ENCODE assay signal across 36 cellular contexts in genomic region chrX:44440006-44440405, GRCh38.
A peak's percentile ranks its signal among the peaks of the same experiment; 100 is the strongest.
DNase-seq lines count a peak whose midpoint lies in the region; ATAC-seq, FAIRE-seq and TF ChIP-seq lines count a peak whose summit lies in the region.
"Had no signal": no experiment of that assay in that cellular context is flagged by ENCODE, and none has a peak within 500 bp of the region (broad histone marks: within the 10 kb centered on the region; RNA-seq: fewer than 3 reads in every experiment).

No MANE protein-coding gene starts in this region.

- intact Hi-C loops in A673 (cut with micrococcal nuclease; ENCODE audit: unreplicated experiment) (no loop called here), PC-3 (cut with micrococcal nuclease) (no loop called here), OCI-LY7 (cut with micrococcal nuclease; ENCODE audit: unreplicated experiment) (no loop called here)

- H3K4me3 ChIP-seq in A673 (ENCODE audit: low read depth, low read length, poor library complexity, severe bottlenecking) = no peak overlapping the region
- no peak overlapping the region for H3K4me3 ChIP-seq in PC-3 (ENCODE audit: low read length)
- no peak overlapping the region for H3K4me3 ChIP-seq in SK-N-MC
- H3K4me3 ChIP-seq in astrocyte (ENCODE audit: insufficient read depth, low read depth, low read length) = no peak overlapping the region
- H3K4me3 ChIP-seq in OCI-LY7 (ENCODE audit: low read depth, low read length, poor library complexity, severe bottlenecking) = no peak overlapping the region
- H3K4me3 ChIP-seq: A549; BLaER1; BLaER1 treated with 17β-estradiol and CSF1 and Interleukin-3, amounts not matched to agents 10 nM and 100 nM had no signal

- no peak overlapping the region for H3K27ac Mint-ChIP-seq in astrocyte (ENCODE audit: unreplicated experiment)
- no peak overlapping the region for H3K27ac Mint-ChIP-seq in chondrocyte (ENCODE audit: unreplicated experiment)
- H3K27ac Mint-ChIP-seq: B cell; CD14-positive monocyte; CD4-positive, alpha-beta memory T cell; CD4-positive, alpha-beta T cell; CD4-positive, CD25-positive, alpha-beta regulatory T cell; CD8-positive, alpha-beta memory T cell; CD8-positive, alpha-beta T cell had no signal

- H3K4me1 ChIP-seq in A673 (ENCODE audit: insufficient read depth, low read length, poor library complexity, severe bottlenecking) (peaks cover 11% of the 10 kb centered on the region), PC-3 (ENCODE audit: insufficient read depth, low read length) (peaks cover 18% of the 10 kb centered on the region), astrocyte (ENCODE audit: insufficient read depth, low read length) (no peaks in the 10 kb centered on the region), OCI-LY7 (ENCODE audit: insufficient read depth, low read length, poor library complexity, severe bottlenecking) (no peaks in the 10 kb centered on the region)
- H3K4me1 ChIP-seq: BE2C; BLaER1; BLaER1 treated with 17β-estradiol and CSF1 and Interleukin-3, amounts not matched to agents 10 nM and 100 nM; Caco-2 had no signal

- H3F3A ChIP-seq in PC-3 (ENCODE audit: low read length, unreplicated experiment) = no peaks in the 10 kb centered on the region

- H2AFZ ChIP-seq in PC-3 (ENCODE audit: low read length) (no peak overlapping the region), astrocyte (ENCODE audit: low read depth, low read length) (no peak overlapping the region), OCI-LY7 (ENCODE audit: low read length) (no peak overlapping the region)

- H3K27ac ChIP-seq in A673 (ENCODE audit: low read depth, low read length, poor library complexity, severe bottlenecking) (peak overlapping the region; percentile 86), PC-3 (ENCODE audit: low read length) (no peak overlapping the region), SK-N-MC (peak overlapping the region; percentile 3; the same call in 1 of the 2 replicates), astrocyte (ENCODE audit: low read depth, low read length) (no peak overlapping the region), OCI-LY7 (ENCODE audit: low read depth, low read length, poor library complexity, severe bottlenecking) (no peak overlapping the region)
- H3K27ac ChIP-seq: 22Rv1; A549; BLaER1; BLaER1 treated with 17β-estradiol and CSF1 and Interleukin-3, amounts not matched to agents 10 nM and 100 nM; C4-2B had no signal

- no peaks in the 10 kb centered on the region for H4K20me1 ChIP-seq in PC-3 (ENCODE audit: low read length)
- H4K20me1 ChIP-seq in astrocyte (ENCODE audit: insufficient read depth, low read length) = no peaks in the 10 kb centered on the region
- H4K20me1 ChIP-seq in OCI-LY7 (ENCODE audit: insufficient read depth, low read length) = no peaks in the 10 kb centered on the region
- H4K20me1 ChIP-seq: BLaER1; BLaER1 treated with 17β-estradiol and CSF1 and Interleukin-3, amounts not matched to agents 10 nM and 100 nM had no signal

- H3K9me3 Mint-ChIP-seq in astrocyte (ENCODE audit: unreplicated experiment) = peaks cover 3% of the 10 kb centered on the region
- H3K9me3 Mint-ChIP-seq in chondrocyte (ENCODE audit: low read depth) = peaks cover 22% of the 10 kb centered on the region
- H3K9me3 Mint-ChIP-seq: CD4-positive, alpha-beta T cell; CD8-positive, alpha-beta memory T cell; CD8-positive, alpha-beta T cell had no signal

- POLR2A ChIA-PET in A673 (lab: Charles Lee; ENCODE audit: low non-redundant PET) = interaction anchor here (0.6 kb wide), 1 partner anchor 31 kb away, joined by 3 read pairs; no protein-coding TSS in a partner anchor
- POLR2A ChIA-PET in PC-3 (lab: Charles Lee; ENCODE audit: unreplicated experiment) = no interaction called here
- POLR2A ChIA-PET in OCI-LY7 (lab: Charles Lee) = interaction anchor here (0.6 kb wide), 1 partner anchor 270 kb away, joined by 4 read pairs; no protein-coding TSS in a partner anchor

- H3K27me3 Mint-ChIP-seq in astrocyte (ENCODE audit: low read depth, unreplicated experiment) (no peaks in the 10 kb centered on the region), chondrocyte (ENCODE audit: low read depth) (no peaks in the 10 kb centered on the region)
- H3K27me3 Mint-ChIP-seq: B cell; CD4-positive, alpha-beta T cell; CD4-positive, CD25-positive, alpha-beta regulatory T cell had no signal

- H3K79me2 ChIP-seq in PC-3 (ENCODE audit: low read length) = no peaks in the 10 kb centered on the region
- no peaks in the 10 kb centered on the region for H3K79me2 ChIP-seq in astrocyte (ENCODE audit: insufficient read depth, low read length)
- no peaks in the 10 kb centered on the region for H3K79me2 ChIP-seq in OCI-LY7 (ENCODE audit: insufficient read depth, low read depth, low read length)

- BruUV-seq in A673 (replicated peaks; lab: Mats Ljungman, UMichigan) (no TSS peak), PC-3 (replicated peaks; lab: Mats Ljungman, UMichigan) (no TSS peak), OCI-LY7 (replicated peaks; lab: Mats Ljungman, UMichigan) (no TSS peak)

- DNase-seq in A673 (ENCODE audit: low spot score) (peak; percentile 96), PC-3 (peak; percentile 25), SK-N-MC (ENCODE audit: low read depth, low spot score) (peak; percentile 52), astrocyte (ENCODE audit: low read depth) (no peak), OCI-LY7 (ENCODE audit: low spot score) (no peak), NOMO-1 treated with dmso at 0.1 percent for 144 hours (lab: John Stamatoyannopoulos, UW; ENCODE audit: unreplicated experiment) (no peak), chondrocyte (ENCODE audit: low spot score) (no peak)
- DNase-seq: 8988T; ACHN; AML-193; BE2C; C1 segment of cervical spinal cord; Caco-2; Calu3; CD4-positive, alpha-beta memory T cell; CD4-positive, alpha-beta T cell; CD4-positive, CD25-positive, alpha-beta regulatory T cell; CD8-positive, alpha-beta memory T cell; CD8-positive, alpha-beta T cell; COR-L47; DMS 273 treated with DMSO at 0.1 percent for 48 hours; DMS153; DMS79; DMS79 treated with DMSO at 0.1 percent for 48 hours; DND-41; EL had no signal

- H3K4me3 Mint-ChIP-seq in astrocyte (ENCODE audit: unreplicated experiment) (no peak overlapping the region), chondrocyte (ENCODE audit: unreplicated experiment) (no peak overlapping the region)
- H3K4me3 Mint-ChIP-seq: B cell; CD14-positive monocyte; CD4-positive, alpha-beta memory T cell; CD4-positive, alpha-beta T cell; CD4-positive, CD25-positive, alpha-beta regulatory T cell; CD8-positive, alpha-beta memory T cell; CD8-positive, alpha-beta T cell had no signal

- peak; percentile 31; the same call in 1 of the 2 replicates for ATAC-seq in PC-3
- ATAC-seq in GM21786 (IDR thresholded peaks at IDR 0.05; ENCODE audit: unreplicated experiment) = no peak
- ATAC-seq: CD8-positive, alpha-beta T cell had no signal

- H3K9ac ChIP-seq in PC-3 (ENCODE audit: low read length) (no peak overlapping the region), SK-N-MC (ENCODE audit: insufficient read length) (no peak overlapping the region), astrocyte (ENCODE audit: low read length) (no peak overlapping the region)
- H3K9ac ChIP-seq: BLaER1; BLaER1 treated with 17β-estradiol and CSF1 and Interleukin-3, amounts not matched to agents 10 nM and 100 nM had no signal

- H3K36me3 Mint-ChIP-seq in astrocyte (ENCODE audit: low read depth, unreplicated experiment) (no peaks in the 10 kb centered on the region), chondrocyte (ENCODE audit: low read depth) (no peaks in the 10 kb centered on the region)
- H3K36me3 Mint-ChIP-seq: CD14-positive monocyte; CD4-positive, alpha-beta memory T cell; CD4-positive, CD25-positive, alpha-beta regulatory T cell; CD8-positive, alpha-beta T cell had no signal

- CTCF ChIA-PET in A673 (lab: Charles Lee) (interaction anchor here (0.7 kb wide), 1 partner anchor 103 kb away, joined by 3 read pairs; no protein-coding TSS in a partner anchor), PC-3 (lab: Charles Lee) (no interaction called here), OCI-LY7 (lab: Charles Lee; ENCODE audit: unreplicated experiment) (no interaction called here)

- TF ChIP-seq CTCF in A673 (conservative IDR thresholded peaks at IDR 0.05; ENCODE audit: low read depth, low read length) = no peak
- TF ChIP-seq CTCF in PC-3 (conservative IDR thresholded peaks at IDR 0.05; ENCODE audit: low read depth, low read length) = no peak
- no peak for TF ChIP-seq CTCF in astrocyte (IDR thresholded peaks at IDR 0.05; ENCODE audit: insufficient read depth, low read depth, low read length)
- TF ChIP-seq CTCF in OCI-LY7 (conservative IDR thresholded peaks at IDR 0.05; ENCODE audit: low read length) = no peak
- no peak for TF ChIP-seq CTCF in chondrocyte (IDR thresholded peaks at IDR 0.05)

- H3K27me3 ChIP-seq in A673 (replicated peaks; ENCODE audit: insufficient read depth, low read depth, low read length, poor library complexity) = no peaks in the 10 kb centered on the region
- H3K27me3 ChIP-seq in PC-3 (ENCODE audit: low read length) = no peaks in the 10 kb centered on the region
- no peaks in the 10 kb centered on the region for H3K27me3 ChIP-seq in astrocyte (ENCODE audit: insufficient read depth, low read length)
- H3K27me3 ChIP-seq: BE2C; BLaER1; BLaER1 treated with 17β-estradiol and CSF1 and Interleukin-3, amounts not matched to agents 10 nM and 100 nM had no signal

- H3K9me3 ChIP-seq in A673 (ENCODE audit: low read depth, low read length, poor library complexity, severe bottlenecking) (no peaks in the 10 kb centered on the region), PC-3 (ENCODE audit: low read length) (no peaks in the 10 kb centered on the region), SK-N-MC (ENCODE audit: low read depth, low read length) (no peaks in the 10 kb centered on the region), astrocyte (ENCODE audit: insufficient read depth, low read depth, low read length) (no peaks in the 10 kb centered on the region), OCI-LY7 (ENCODE audit: low read length) (no peaks in the 10 kb centered on the region)
- H3K9me3 ChIP-seq: A549, BE2C, Caco-2 had no signal

- no peaks in the 10 kb centered on the region for H3K9me2 ChIP-seq in PC-3 (replicated peaks; ENCODE audit: low read length)
- H3K9me2 ChIP-seq in OCI-LY7 (ENCODE audit: insufficient read depth, low read length) = no peaks in the 10 kb centered on the region

- FAIRE-seq in astrocyte (lab: Jason Lieb, UNC) = peak; percentile 45
- FAIRE-seq: A204.1, A549, D721Med had no signal

- H3K4me2 ChIP-seq in PC-3 (ENCODE audit: low read length) (no peak overlapping the region), astrocyte (ENCODE audit: low read length) (no peak overlapping the region), OCI-LY7 (ENCODE audit: low read length) (no peak overlapping the region)
- H3K4me2 ChIP-seq: BLaER1; BLaER1 treated with 17β-estradiol and CSF1 and Interleukin-3, amounts not matched to agents 10 nM and 100 nM had no signal

- no peaks in the 10 kb centered on the region for H3K4me1 Mint-ChIP-seq in astrocyte (ENCODE audit: low read depth, unreplicated experiment)
- H3K4me1 Mint-ChIP-seq in chondrocyte (ENCODE audit: low read depth) = no peaks in the 10 kb centered on the region
- H3K4me1 Mint-ChIP-seq: B cell; CD4-positive, alpha-beta memory T cell; CD4-positive, CD25-positive, alpha-beta regulatory T cell; CD8-positive, alpha-beta memory T cell had no signal

- H3K36me3 ChIP-seq in A673 (ENCODE audit: insufficient read depth, low read length, poor library complexity, severe bottlenecking) = no peaks in the 10 kb centered on the region
- H3K36me3 ChIP-seq in PC-3 (ENCODE audit: low read depth, low read length) = no peaks in the 10 kb centered on the region
- no peaks in the 10 kb centered on the region for H3K36me3 ChIP-seq in SK-N-MC (ENCODE audit: insufficient read depth, low read length)
- H3K36me3 ChIP-seq in astrocyte (ENCODE audit: insufficient read depth, low read length) = no peaks in the 10 kb centered on the region
- H3K36me3 ChIP-seq in OCI-LY7 (ENCODE audit: insufficient read depth, low read length) = no peaks in the 10 kb centered on the region
- H3K36me3 ChIP-seq: BE2C; BLaER1; BLaER1 treated with 17β-estradiol and CSF1 and Interleukin-3, amounts not matched to agents 10 nM and 100 nM had no signal

Comparison
In these comparisons a context has a peak if more than half of its experiments do, and no peak if none do; other contexts are left out.
1. DNase-seq: peak in A673 (single experiment), PC-3 (single experiment) and SK-N-MC (single experiment); none in astrocyte (single experiment), OCI-LY7 (single experiment), NOMO-1 treated with dmso at 0.1 percent for 144 hours (single experiment) and chondrocyte (single experiment).
2. H3K27ac ChIP-seq: peak in A673 (single experiment) and SK-N-MC (single experiment); none in PC-3 (single experiment), astrocyte (single experiment) and OCI-LY7 (single experiment).